8 cellular contexts compared by ENCODE assay signal in genomic region chr16:25256821-25257503, GRCh38. TPM values are rescaled to one million over a fixed set of nuclear protein-coding genes. Genes with fewer than 3 reads are reported as not detected.
A peak's percentile ranks its signal among the peaks of the same experiment; 100 is the strongest.
DNase-seq lines count a peak whose midpoint lies in the region; ATAC-seq and TF ChIP-seq lines count a peak whose summit lies in the region.

No MANE protein-coding gene starts in this region.

- H3K4me1 Mint-ChIP-seq in activated naive CD4-positive, alpha-beta T cell treated with anti-CD3 and anti-CD28 coated beads for 36 hours (ENCODE audit: low read depth), result peaks cover 61% of the 10 kb centered on the region
- H3K4me1 Mint-ChIP-seq in endothelial cell (ENCODE audit: unreplicated experiment), result peaks cover 39% of the 10 kb centered on the region
- H3K4me1 Mint-ChIP-seq in nephron, result peaks cover 28% of the 10 kb centered on the region

- H3K36me3 ChIP-seq in SK-N-MC (ENCODE audit: insufficient read depth, low read length), result peaks cover 33% of the 10 kb centered on the region

- H3K9me3 ChIP-seq in SK-N-MC (ENCODE audit: low read depth, low read length), result no peaks in the 10 kb centered on the region

- peak overlapping the region; percentile 98 for H3K9ac ChIP-seq in SK-N-MC (ENCODE audit: insufficient read length)

- TF ChIP-seq CTCF in endothelial cell (IDR thresholded peaks at IDR 0.05; ENCODE audit: unreplicated experiment) (no peak), nephron (IDR thresholded peaks at IDR 0.05; ENCODE audit: unreplicated experiment in 3 of 3) (no peak)

- no peaks in the 10 kb centered on the region for H3K9me3 Mint-ChIP-seq in activated naive CD4-positive, alpha-beta T cell treated with anti-CD3 and anti-CD28 coated beads for 36 hours
- H3K9me3 Mint-ChIP-seq in endothelial cell (ENCODE audit: unreplicated experiment), result no peaks in the 10 kb centered on the region
- H3K9me3 Mint-ChIP-seq in nephron, result no peaks in the 10 kb centered on the region

- H3K36me3 Mint-ChIP-seq in activated naive CD4-positive, alpha-beta T cell treated with anti-CD3 and anti-CD28 coated beads for 36 hours (ENCODE audit: low read depth), result peaks cover 35% of the 10 kb centered on the region
- H3K36me3 Mint-ChIP-seq in endothelial cell (ENCODE audit: low read depth, unreplicated experiment) (peaks cover 13% of the 10 kb centered on the region), nephron (ENCODE audit: low read depth) (peaks cover 31% of the 10 kb centered on the region)

- intact Hi-C loops in activated naive CD4-positive, alpha-beta T cell treated with anti-CD3 and anti-CD28 coated beads for 36 hours (cut with micrococcal nuclease), result loop anchor here (1.0 kb wide), 1 partner anchor 24 kb away; no protein-coding TSS in a partner anchor

- peak; percentile 9 for DNase-seq in activated naive CD4-positive, alpha-beta T cell treated with anti-CD3 and anti-CD28 coated beads for 36 hours
- no peak for DNase-seq in activated naive CD4-positive, alpha-beta T cell treated with Interleukin-2 at 50 U/mL for 16 hours
- no peak for DNase-seq in SK-N-MC (ENCODE audit: low read depth, low spot score)
- DNase-seq in endothelial cell (ENCODE audit: low spot score), result peak; percentile 40
- DNase-seq in SIG-M5 treated with dmso at 0.1 percent for 504 hours (lab: John Stamatoyannopoulos, UW; ENCODE audit: unreplicated experiment), result no peak
- no peak for DNase-seq in GF-D8 (lab: John Stamatoyannopoulos, UW)

- ATAC-seq in HG03097 (IDR thresholded peaks at IDR 0.05; ENCODE audit: low FRiP score, unreplicated experiment), result peak; percentile 7

- peak overlapping the region; percentile 87 for H3K27ac Mint-ChIP-seq in activated naive CD4-positive, alpha-beta T cell treated with anti-CD3 and anti-CD28 coated beads for 36 hours
- H3K27ac Mint-ChIP-seq in endothelial cell (ENCODE audit: unreplicated experiment), result peak overlapping the region; percentile 84
- H3K27ac Mint-ChIP-seq in nephron, result peak overlapping the region; percentile 99 to 100 (median 99)

- peak overlapping the region; percentile 89 for H3K4me3 Mint-ChIP-seq in activated naive CD4-positive, alpha-beta T cell treated with anti-CD3 and anti-CD28 coated beads for 36 hours
- peak overlapping the region; percentile 93 for H3K4me3 Mint-ChIP-seq in endothelial cell (ENCODE audit: unreplicated experiment)
- peak overlapping the region; percentile 87 to 98 (median 89) for H3K4me3 Mint-ChIP-seq in nephron

- H3K27ac ChIP-seq in SK-N-MC, result peak overlapping the region; percentile 95; the same call in 1 of the 2 replicates

- CTCF ChIA-PET in activated naive CD4-positive, alpha-beta T cell treated with anti-CD3 and anti-CD28 coated beads for 36 hours (lab: Charles Lee), result no interaction called here

- H3K27me3 Mint-ChIP-seq in activated naive CD4-positive, alpha-beta T cell treated with anti-CD3 and anti-CD28 coated beads for 36 hours (ENCODE audit: low read depth), result no peaks in the 10 kb centered on the region
- H3K27me3 Mint-ChIP-seq in endothelial cell (ENCODE audit: unreplicated experiment), result peaks cover 10% of the 10 kb centered on the region
- H3K27me3 Mint-ChIP-seq in nephron (ENCODE audit: low read depth), result no peaks in the 10 kb centered on the region

- peak overlapping the region; percentile 92 for H3K4me3 ChIP-seq in SK-N-MC

RNA-seq across cellular contexts. Expression of gene ZKSCAN2, which starts 0.7 kb away (rescaled TPM):
- total RNA-seq in activated naive CD4-positive, alpha-beta T cell treated with anti-CD3 and anti-CD28 coated beads for 36 hours, result 1 to 10 TPM; 4.5 to 5.0 TPM
- total RNA-seq in endothelial cell (ENCODE audit: unreplicated experiment), result 16.2 TPM

RNA-seq across cellular contexts. Expression of gene AQP8, which starts 40.2 kb away (rescaled TPM):
- total RNA-seq in activated naive CD4-positive, alpha-beta T cell treated with anti-CD3 and anti-CD28 coated beads for 36 hours, result not detected
- total RNA-seq in endothelial cell (ENCODE audit: unreplicated experiment), result not detected

Comparison
In these comparisons a context has a peak if more than half of its experiments do, and no peak if none do; other contexts are left out.
1. DNase-seq: peak in activated naive CD4-positive, alpha-beta T cell treated with anti-CD3 and anti-CD28 coated beads for 36 hours (single experiment) and endothelial cell (single experiment); none in activated naive CD4-positive, alpha-beta T cell treated with Interleukin-2 at 50 U/mL for 16 hours (single experiment), SK-N-MC (single experiment), SIG-M5 treated with dmso at 0.1 percent for 504 hours (single experiment) and GF-D8 (single experiment).
2. Peak in every context shown above with its lines, with median percentiles within 50 percentile points of each other: H3K27ac Mint-ChIP-seq and H3K4me3 Mint-ChIP-seq.